9 cellular contexts compared by ENCODE assay signal in genomic region chr2:37851828-37852584, GRCh38.
DNase-seq lines count a peak whose midpoint lies in the region; ATAC-seq and TF ChIP-seq lines count a peak whose summit lies in the region.
"Had no signal": no experiment of that assay in that cellular context is flagged by ENCODE, and none has a peak within 500 bp of the region (broad histone marks: within the 10 kb centered on the region; RNA-seq: fewer than 3 reads in every experiment).

No MANE protein-coding gene starts in this region.

- no peaks in the 10 kb centered on the region for H3K36me3 ChIP-seq in CD4-positive, alpha-beta memory T cell (ENCODE audit: insufficient read depth, low read length)

- CTCF ChIA-PET in CD4-positive, alpha-beta memory T cell (lab: Charles Lee; ENCODE audit: partially characterized antibody), result interaction anchor here (0.7 to 2.5 kb wide), 6 partner anchors 11 to 455 kb away, joined by 3 to 15 read pairs (median 6); no protein-coding TSS in a partner anchor

- POLR2A ChIA-PET in CD4-positive, alpha-beta memory T cell (lab: Charles Lee; ENCODE audit: partially characterized antibody), result interaction anchor here (1.4 kb wide), 1 partner anchor 252 kb away, joined by 5 read pairs; no protein-coding TSS in a partner anchor

- H3K27ac Mint-ChIP-seq in CD4-positive, alpha-beta memory T cell, result peak overlapping the region in 4 of 7 donors; percentile 83 to 91 (median 88)
- H3K27ac Mint-ChIP-seq in chondrocyte (ENCODE audit: unreplicated experiment), result peak overlapping the region; percentile 18

- no peaks in the 10 kb centered on the region for H3K27me3 Mint-ChIP-seq in CD4-positive, alpha-beta memory T cell
- no peaks in the 10 kb centered on the region for H3K27me3 Mint-ChIP-seq in chondrocyte (ENCODE audit: low read depth)

- DNase-seq in CD4-positive, alpha-beta memory T cell, result peak in 2 of 5 donors; percentile 54 to 56
- DNase-seq in chondrocyte (ENCODE audit: low spot score) (no peak), NCI-H1417 treated with DMSO at 0.1 percent for 48 hours (lab: John Stamatoyannopoulos, UW) (no peak), HuH-7 (ENCODE audit: low spot score) (no peak), mucosa of gallbladder (ENCODE audit: low spot score) (no peak)
- DNase-seq in effector CD4-positive, alpha-beta T cell, result no peak

- peaks cover 19% of the 10 kb centered on the region for H3K4me1 ChIP-seq in CD4-positive, alpha-beta memory T cell (ENCODE audit: insufficient read depth, low read length)
- H3K4me1 ChIP-seq: parathyroid adenoma had no signal

- H3K4me3 ChIP-seq in CD4-positive, alpha-beta memory T cell (ENCODE audit: low read length in 2 of 2), result no peak overlapping the region

- ATAC-seq in GM19324 (IDR thresholded peaks at IDR 0.05; ENCODE audit: low FRiP score, unreplicated experiment) (peak; percentile 60), HG03095 (IDR thresholded peaks at IDR 0.05; ENCODE audit: unreplicated experiment) (peak; percentile 66)

- H3K27me3 ChIP-seq in CD4-positive, alpha-beta memory T cell (ENCODE audit: insufficient read depth, low read length), result no peaks in the 10 kb centered on the region

- H3K4me1 Mint-ChIP-seq in CD4-positive, alpha-beta memory T cell, result peaks cover 5 to 22% (median 12%) of the 10 kb centered on the region in 4 donors
- peaks cover 34% of the 10 kb centered on the region for H3K4me1 Mint-ChIP-seq in chondrocyte (ENCODE audit: low read depth)

- no peaks in the 10 kb centered on the region for H3K36me3 Mint-ChIP-seq in CD4-positive, alpha-beta memory T cell
- H3K36me3 Mint-ChIP-seq in chondrocyte (ENCODE audit: low read depth), result no peaks in the 10 kb centered on the region

- H3K9me3 Mint-ChIP-seq in CD4-positive, alpha-beta memory T cell, result no peaks in the 10 kb centered on the region
- H3K9me3 Mint-ChIP-seq in chondrocyte (ENCODE audit: low read depth), result no peaks in the 10 kb centered on the region

- H3K4me3 Mint-ChIP-seq in CD4-positive, alpha-beta memory T cell, result peak overlapping the region in 5 of 8 donors; percentile 34 to 70 (median 63)
- H3K4me3 Mint-ChIP-seq in chondrocyte (ENCODE audit: unreplicated experiment), result no peak overlapping the region

- TF ChIP-seq CTCF in chondrocyte (IDR thresholded peaks at IDR 0.05), result no peak

- H3K27ac ChIP-seq in CD4-positive, alpha-beta memory T cell (ENCODE audit: low read depth, low read length), result peak overlapping the region; percentile 16
- H3K27ac ChIP-seq: parathyroid adenoma had no signal

- H3K9me3 ChIP-seq in CD4-positive, alpha-beta memory T cell (ENCODE audit: control insufficient read depth in 1 of 2, low read length in 2 of 2), result no peaks in the 10 kb centered on the region

- intact Hi-C loops in CD4-positive, alpha-beta memory T cell (cut with micrococcal nuclease), result loop anchor here (2.0 kb wide), 1 partner anchor 25 kb away; no protein-coding TSS in a partner anchor
